In the genomic region with DNA sequence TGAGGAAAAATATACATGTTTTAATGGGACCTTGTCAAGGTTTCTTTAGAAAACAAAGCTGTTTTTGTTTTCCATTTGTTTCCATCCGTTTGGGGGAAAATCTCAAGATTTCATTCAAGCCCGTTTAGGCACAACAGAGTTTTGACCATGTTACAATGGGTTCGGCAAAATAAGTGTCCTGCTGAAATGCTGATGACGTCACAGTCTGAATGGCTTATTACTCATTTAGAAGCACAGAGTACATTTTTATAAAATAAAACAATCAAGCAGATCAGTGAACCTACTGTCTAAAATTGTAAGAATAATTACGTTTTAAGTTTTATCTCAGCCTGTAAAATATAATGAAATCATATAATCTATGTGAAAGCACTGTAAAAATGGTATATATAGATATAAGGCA, we compare ENCODE assay signal across 29 cellular contexts.
"Had no signal": no experiment of that assay in that cellular context is flagged by ENCODE, and none has a peak within 500 bp of the region (broad histone marks: within the 10 kb centered on the region; RNA-seq: fewer than 3 reads in every experiment).

No MANE protein-coding gene starts in this region.

- H3K4me3 ChIP-seq: colonic mucosa, coronary artery, dorsolateral prefrontal cortex, esophagus muscularis mucosa, esophagus squamous epithelium, gastrocnemius medialis, gastroesophageal sphincter, heart left ventricle, heart right ventricle had no signal

- FAIRE-seq: colon, endometrium, endothelial cell of umbilical vein, frontal cortex had no signal

- H3K27ac Mint-ChIP-seq: dendritic cell treated with granulocyte-macrophage colony-stimulating factor and Interleukin-4, amounts not matched to agents 40 ng/mL and 50 ng/mL, for 4 days; effector memory CD8-positive, alpha-beta T cell; endodermal cell had no signal

- H3K4me1 ChIP-seq: colonic mucosa, esophagus muscularis mucosa, esophagus squamous epithelium, foreskin keratinocyte, gastrocnemius medialis, gastroesophageal sphincter, heart left ventricle, heart right ventricle had no signal

- H3K36me3 ChIP-seq: colonic mucosa, esophagus muscularis mucosa, esophagus squamous epithelium, gastrocnemius medialis, gastroesophageal sphincter, heart left ventricle, heart right ventricle had no signal

- ATAC-seq: effector memory CD8-positive, alpha-beta T cell; esophagus mucosa; foreskin keratinocyte; gastrocnemius medialis; gastroesophageal sphincter; heart left ventricle; heart right ventricle had no signal

- H3K27ac ChIP-seq: colonic mucosa, coronary artery, epithelial cell of prostate, esophagus muscularis mucosa, esophagus squamous epithelium, foreskin keratinocyte, gastrocnemius medialis, gastroesophageal sphincter, heart left ventricle, heart right ventricle had no signal

- H3K27me3 ChIP-seq: colonic mucosa, dorsolateral prefrontal cortex, esophagus squamous epithelium, foreskin keratinocyte, gastrocnemius medialis, gastroesophageal sphincter had no signal

- DNase-seq: colonic mucosa; cortex of kidney; dermis blood vessel endothelial cell; dorsolateral prefrontal cortex; effector CD4-positive, alpha-beta T cell; effector CD8-positive, alpha-beta T cell; effector memory CD4-positive, alpha-beta T cell; effector memory CD8-positive, alpha-beta T cell; endodermal cell; erythroblast; esophagus squamous epithelium; foreskin fibroblast; foreskin keratinocyte; foreskin melanocyte; gastrocnemius medialis; glutamatergic neuron; head of caudate nucleus; heart left ventricle; heart right ventricle had no signal

- H3K4me3 Mint-ChIP-seq: dendritic cell treated with granulocyte-macrophage colony-stimulating factor and Interleukin-4, amounts not matched to agents 40 ng/mL and 50 ng/mL, for 4 days; effector memory CD8-positive, alpha-beta T cell; endodermal cell had no signal

- H3K4me1 Mint-ChIP-seq: endodermal cell had no signal

- H3K9me3 ChIP-seq: colonic mucosa, gastrocnemius medialis had no signal

- H3K27me3 Mint-ChIP-seq: dendritic cell treated with granulocyte-macrophage colony-stimulating factor and Interleukin-4, amounts not matched to agents 40 ng/mL and 50 ng/mL, for 4 days; effector memory CD8-positive, alpha-beta T cell had no signal
